Comparison of ENCODE assay signal across 1 cellular context in the genomic region with DNA sequence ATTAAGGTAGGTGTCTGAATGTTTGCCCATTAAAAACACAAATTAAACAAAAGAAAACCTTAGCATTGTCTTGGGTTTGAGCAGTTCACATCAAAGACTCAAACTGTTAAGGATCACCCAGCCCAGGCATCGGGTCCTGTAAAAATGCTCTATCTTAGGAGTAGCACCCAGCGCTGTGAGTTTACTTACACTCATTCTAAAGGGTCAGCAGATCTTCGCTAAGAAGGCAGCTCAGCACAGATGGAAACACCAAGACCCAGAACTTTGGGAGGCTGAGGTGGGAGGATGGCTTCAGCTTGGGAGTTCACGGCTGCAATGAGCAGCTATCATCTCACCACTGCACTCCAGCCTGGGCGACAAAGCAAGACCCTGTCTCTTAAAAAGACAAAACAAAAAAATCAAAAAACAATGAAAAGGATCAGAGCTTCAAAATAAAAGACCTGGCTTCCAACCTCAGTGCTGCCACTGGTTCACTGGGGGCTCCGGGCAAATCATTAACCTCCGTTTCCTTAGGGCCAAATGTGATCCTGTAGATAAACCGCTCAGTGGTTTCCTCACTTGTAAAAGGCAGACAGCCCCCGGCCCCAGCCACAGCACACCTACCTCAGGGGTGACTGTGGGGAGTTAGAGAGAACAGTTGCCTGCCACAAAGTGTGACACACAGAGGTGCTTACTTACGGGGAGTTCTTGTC.
TF ChIP-seq lines count a peak whose summit lies in the region.

No MANE protein-coding gene starts in this region.

TF ChIP-seq in HepG2, 621 proteins besides CTCF, POLR2A, EP300 and RAD21 (continued from another document and continues in another):
- TF ChIP-seq ZNF639 (CRISPR knock-in tag; conservative IDR thresholded peaks at IDR 0.05) (no peak), HOXA3 (CRISPR knock-in tag; IDR thresholded peaks at IDR 0.05) (peak; percentile 50; the same call in 1 of the 2 replicates), HNRNPUL1 (IDR thresholded peaks at IDR 0.05; ENCODE audit: low read depth, low read length) (peak; percentile 83), TARDBP (CRISPR knock-in tag; IDR thresholded peaks at IDR 0.05) (peak; percentile 57; the same call in 1 of the 2 replicates), NFAT5 (CRISPR knock-in tag; IDR thresholded peaks at IDR 0.05) (0 out of 2 replicates have a peak, but pooled peaks have one; percentile 40), ZNF44 (CRISPR knock-in tag; IDR thresholded peaks at IDR 0.05) (0 out of 2 replicates have a peak, but pooled peaks have one; percentile 26), ZNF674 (CRISPR knock-in tag; IDR thresholded peaks at IDR 0.05; ENCODE audit: low read depth) (no peak), AGO2 (optimal IDR thresholded peaks at IDR 0.05; ENCODE audit: low read depth, low read length) (no peak), ZFP1 (CRISPR knock-in tag; IDR thresholded peaks at IDR 0.05) (0 out of 2 replicates have a peak, but pooled peaks have one; percentile 43), ZNF343 (CRISPR knock-in tag; IDR thresholded peaks at IDR 0.05) (no peak), SNAPC2 (CRISPR knock-in tag; IDR thresholded peaks at IDR 0.05) (0 out of 2 replicates have a peak, but pooled peaks have one; percentile 8), MED1 (CRISPR knock-in tag; IDR thresholded peaks at IDR 0.05) (peak; percentile 47), SAFB2 (CRISPR knock-in tag; IDR thresholded peaks at IDR 0.05; ENCODE audit: borderline replicate concordance, low read depth) (no peak), SOX6 (IDR thresholded peaks at IDR 0.05) (no peak), SOX6 (CRISPR knock-in tag; IDR thresholded peaks at IDR 0.05) (peak; percentile 53; the same call in 1 of the 2 replicates), NRL (CRISPR knock-in tag; IDR thresholded peaks at IDR 0.05; ENCODE audit: borderline replicate concordance) (no peak), ZNF274 (CRISPR knock-in tag; IDR thresholded peaks at IDR 0.05) (peak; percentile 77; the same call in 1 of the 2 replicates), ATF6 (CRISPR knock-in tag; conservative IDR thresholded peaks at IDR 0.05) (0 out of 2 replicates have a peak, but pooled peaks have one; percentile 66), SIX4 (CRISPR knock-in tag; IDR thresholded peaks at IDR 0.05) (0 out of 2 replicates have a peak, but pooled peaks have one; percentile 7), MXD4 (CRISPR knock-in tag; IDR thresholded peaks at IDR 0.05) (0 out of 2 replicates have a peak, but pooled peaks have one; percentile 5), ZMYM4 (CRISPR knock-in tag; IDR thresholded peaks at IDR 0.05) (peak; percentile 29; the same call in 1 of the 2 replicates), CREM (IDR thresholded peaks at IDR 0.05) (peak; percentile 8; the same call in 1 of the 2 replicates), CREM (CRISPR knock-in tag; IDR thresholded peaks at IDR 0.05) (no peak), MEIS2 (CRISPR knock-in tag; IDR thresholded peaks at IDR 0.05) (no peak), BCL3 (CRISPR knock-in tag; IDR thresholded peaks at IDR 0.05) (no peak), THRA (CRISPR knock-in tag; IDR thresholded peaks at IDR 0.05; ENCODE audit: borderline replicate concordance) (no peak; the same call in 1 of the 2 replicates), HNRNPLL (IDR thresholded peaks at IDR 0.05; ENCODE audit: low read depth, low read length, poor library complexity, severe bottlenecking) (no peak), RFX3 (CRISPR knock-in tag; IDR thresholded peaks at IDR 0.05) (0 out of 2 replicates have a peak, but pooled peaks have one; percentile 31), ZFP36L1 (CRISPR knock-in tag; IDR thresholded peaks at IDR 0.05) (peak; percentile 7; the same call in 1 of the 2 replicates), SOX5 (CRISPR knock-in tag; IDR thresholded peaks at IDR 0.05; ENCODE audit: borderline replicate concordance) (peak; percentile 57; the same call in 1 of the 2 replicates), HNRNPH1 (optimal IDR thresholded peaks at IDR 0.05; ENCODE audit: low read depth, low read length) (peak; percentile 27), SOX13 (IDR thresholded peaks at IDR 0.05) (no peak), SOX13 (CRISPR knock-in tag; conservative IDR thresholded peaks at IDR 0.05 in 1 of 2, IDR thresholded peaks at IDR 0.05 in 1 of 2) (peak in 1 of 2 experiments; percentile 80; a peak in 2 of 4 replicates), GMEB1 (CRISPR knock-in tag; IDR thresholded peaks at IDR 0.05; ENCODE audit: borderline replicate concordance) (peak; percentile 45; the same call in 1 of the 2 replicates), NR2F2 (IDR thresholded peaks at IDR 0.05; ENCODE audit: borderline replicate concordance, low read depth) (0 out of 2 replicates have a peak, but pooled peaks have one; percentile 9), PAWR (CRISPR knock-in tag; IDR thresholded peaks at IDR 0.05; ENCODE audit: borderline replicate concordance) (no peak), RCOR2 (CRISPR knock-in tag; IDR thresholded peaks at IDR 0.05) (peak; percentile 26; the same call in 1 of the 2 replicates)
- TF ChIP-seq, protein P1, sequence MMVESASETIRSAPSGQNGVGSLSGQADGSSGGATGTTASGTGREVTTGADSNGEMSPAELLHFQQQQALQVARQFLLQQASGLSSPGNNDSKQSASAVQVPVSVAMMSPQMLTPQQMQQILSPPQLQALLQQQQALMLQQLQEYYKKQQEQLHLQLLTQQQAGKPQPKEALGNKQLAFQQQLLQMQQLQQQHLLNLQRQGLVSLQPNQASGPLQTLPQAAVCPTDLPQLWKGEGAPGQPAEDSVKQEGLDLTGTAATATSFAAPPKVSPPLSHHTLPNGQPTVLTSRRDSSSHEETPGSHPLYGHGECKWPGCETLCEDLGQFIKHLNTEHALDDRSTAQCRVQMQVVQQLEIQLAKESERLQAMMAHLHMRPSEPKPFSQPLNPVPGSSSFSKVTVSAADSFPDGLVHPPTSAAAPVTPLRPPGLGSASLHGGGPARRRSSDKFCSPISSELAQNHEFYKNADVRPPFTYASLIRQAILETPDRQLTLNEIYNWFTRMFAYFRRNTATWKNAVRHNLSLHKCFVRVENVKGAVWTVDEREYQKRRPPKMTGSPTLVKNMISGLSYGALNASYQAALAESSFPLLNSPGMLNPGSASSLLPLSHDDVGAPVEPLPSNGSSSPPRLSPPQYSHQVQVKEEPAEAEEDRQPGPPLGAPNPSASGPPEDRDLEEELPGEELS (CRISPR knock-in tag; IDR thresholded peaks at IDR 0.05) = peak; percentile 43; the same call in 1 of the 2 replicates
- TF ChIP-seq, protein P2, sequence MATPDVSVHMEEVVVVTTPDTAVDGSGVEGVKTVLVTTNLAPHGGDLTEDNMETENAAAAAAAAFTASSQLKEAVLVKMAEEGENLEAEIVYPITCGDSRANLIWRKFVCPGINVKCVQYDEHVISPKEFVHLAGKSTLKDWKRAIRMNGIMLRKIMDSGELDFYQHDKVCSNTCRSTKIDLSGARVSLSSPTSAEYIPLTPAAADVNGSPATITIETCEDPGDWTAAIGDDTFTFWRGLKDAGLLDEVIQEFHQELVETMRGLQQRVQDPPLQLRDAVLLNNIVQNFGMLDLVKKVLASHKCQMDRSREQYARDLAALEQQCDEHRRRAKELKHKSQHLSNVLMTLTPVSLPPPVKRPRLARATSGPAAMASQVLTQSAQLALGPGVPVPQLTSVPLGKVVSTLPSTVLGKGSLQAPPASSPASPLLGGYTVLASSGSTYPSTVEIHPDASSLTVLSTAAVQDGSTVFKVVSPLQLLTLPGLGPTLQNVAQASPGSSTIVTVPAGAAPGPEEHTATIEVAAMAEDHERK (CRISPR knock-in tag; IDR thresholded peaks at IDR 0.05; ENCODE audit: low read depth) = no peak
- TF ChIP-seq, protein P3, sequence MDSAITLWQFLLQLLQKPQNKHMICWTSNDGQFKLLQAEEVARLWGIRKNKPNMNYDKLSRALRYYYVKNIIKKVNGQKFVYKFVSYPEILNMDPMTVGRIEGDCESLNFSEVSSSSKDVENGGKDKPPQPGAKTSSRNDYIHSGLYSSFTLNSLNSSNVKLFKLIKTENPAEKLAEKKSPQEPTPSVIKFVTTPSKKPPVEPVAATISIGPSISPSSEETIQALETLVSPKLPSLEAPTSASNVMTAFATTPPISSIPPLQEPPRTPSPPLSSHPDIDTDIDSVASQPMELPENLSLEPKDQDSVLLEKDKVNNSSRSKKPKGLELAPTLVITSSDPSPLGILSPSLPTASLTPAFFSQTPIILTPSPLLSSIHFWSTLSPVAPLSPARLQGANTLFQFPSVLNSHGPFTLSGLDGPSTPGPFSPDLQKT (CRISPR knock-in tag; IDR thresholded peaks at IDR 0.05; ENCODE audit: borderline replicate concordance) = no peak
